24 cellular contexts compared by ENCODE assay signal in the genomic region with DNA sequence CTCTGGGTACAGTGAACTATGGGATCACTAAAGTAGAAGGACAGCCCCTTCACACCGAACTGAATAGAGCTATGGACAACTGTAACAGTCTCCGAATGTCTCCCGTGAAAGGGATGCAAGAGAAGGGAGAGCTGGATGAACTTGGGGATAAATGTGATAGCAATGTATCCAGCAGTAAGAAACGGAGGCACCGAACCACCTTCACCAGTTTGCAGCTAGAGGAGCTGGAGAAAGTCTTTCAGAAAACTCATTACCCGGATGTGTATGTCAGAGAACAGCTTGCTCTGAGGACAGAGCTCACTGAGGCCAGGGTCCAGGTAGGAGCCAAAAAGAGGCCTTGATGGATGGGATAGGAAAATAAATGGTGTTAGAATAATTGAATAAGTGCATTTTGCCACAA. TPM values are rescaled to one million over a fixed set of nuclear protein-coding genes. Genes with fewer than 3 reads are reported as not detected.
DNase-seq lines count a peak whose midpoint lies in the region; ATAC-seq and TF ChIP-seq lines count a peak whose summit lies in the region.
"Had no signal": no experiment of that assay in that cellular context is flagged by ENCODE, and none has a peak within 500 bp of the region (broad histone marks: within the 10 kb centered on the region; RNA-seq: fewer than 3 reads in every experiment).

No MANE protein-coding gene starts in this region.

- no peak for TF ChIP-seq CTCF in type B pancreatic cell (conservative IDR thresholded peaks at IDR 0.05)
- TF ChIP-seq CTCF in natural killer cell (IDR thresholded peaks at IDR 0.05), result no peak

- no peak overlapping the region for H3K27ac Mint-ChIP-seq in type B pancreatic cell
- H3K27ac Mint-ChIP-seq in natural killer cell, result no peak overlapping the region
- H3K27ac Mint-ChIP-seq: CD4-positive, alpha-beta memory T cell had no signal

- no peaks in the 10 kb centered on the region for H3K9me3 Mint-ChIP-seq in type B pancreatic cell
- peaks cover 2% of the 10 kb centered on the region in 2 donors for H3K9me3 Mint-ChIP-seq in natural killer cell

- H3K36me3 Mint-ChIP-seq in type B pancreatic cell (peaks cover 6% of the 10 kb centered on the region), natural killer cell (no peaks in the 10 kb centered on the region)
- H3K36me3 Mint-ChIP-seq: CD4-positive, alpha-beta memory T cell had no signal

- ATAC-seq in HG02588 (IDR thresholded peaks at IDR 0.05; ENCODE audit: unreplicated experiment) (no peak), HG03280 (IDR thresholded peaks at IDR 0.05; ENCODE audit: unreplicated experiment) (no peak), natural killer cell (no peak)
- ATAC-seq: GM12878 had no signal

- H3K27me3 Mint-ChIP-seq in type B pancreatic cell, result peaks cover 43% of the 10 kb centered on the region
- H3K27me3 Mint-ChIP-seq in natural killer cell (ENCODE audit: low read depth in 2 of 2), result peaks cover 30 to 32% of the 10 kb centered on the region in 2 donors

- H3K4me3 Mint-ChIP-seq in type B pancreatic cell (peak overlapping the region; percentile 28), natural killer cell (no peak overlapping the region)
- H3K4me3 Mint-ChIP-seq: CD4-positive, alpha-beta memory T cell had no signal

- intact Hi-C loops in natural killer cell (cut with micrococcal nuclease), result no loop called here

- H3K4me1 Mint-ChIP-seq in type B pancreatic cell (ENCODE audit: unreplicated experiment) (peaks cover 10% of the 10 kb centered on the region), natural killer cell (peaks cover 0 to 11% of the 10 kb centered on the region in 2 donors)

- DNase-seq in NCI-H82 (lab: John Stamatoyannopoulos, UW), result peak; percentile 36
- no peak for DNase-seq in NCI-H82 treated with DMSO at 0.1 percent for 48 hours (lab: John Stamatoyannopoulos, UW; ENCODE audit: unreplicated experiment)
- peak; percentile 45 for DNase-seq in RPMI7951 (ENCODE audit: low read depth)
- DNase-seq in UCSD-AML1 (lab: John Stamatoyannopoulos, UW; ENCODE audit: unreplicated experiment), result peak; percentile 3
- DNase-seq in type B pancreatic cell (ENCODE audit: extremely low spot score, unreplicated experiment), result no peak
- DNase-seq in natural killer cell, result no peak
- DNase-seq: 8988T; BE2C; Calu3; CD4-positive, alpha-beta memory T cell; DMS53; EL; GOT3; IMR-90; NCI-H1417 treated with DMSO at 0.1 percent for 48 hours; NCI-H2029; NCI-H2171 treated with DMSO at 0.1 percent for 48 hours; NCI-H774; PC-9; SK-N-SH had no signal

RNA-seq across cellular contexts. Expression of a gene that starts 3.5 kb away (rescaled TPM):
- total RNA-seq in RPMI7951 (2014; rRNA removed; shearing (Covaris generic)), result 13.4 and 18.6 TPM in 2 replicates
- 2.4 and 7.0 TPM in 2 replicates for total RNA-seq in type B pancreatic cell (ENCODE audit: low replicate concordance)
- not detected for total RNA-seq in natural killer cell
- total RNA-seq: CD4-positive, alpha-beta memory T cell; GM12878; IMR-90; M059J; PC-9 had no signal

Comparison
In these comparisons a context has a peak if more than half of its experiments do, and no peak if none do; other contexts are left out.
1. DNase-seq: peak in NCI-H82 (single experiment), RPMI7951 (single experiment) and UCSD-AML1 (single experiment); none in NCI-H82 treated with DMSO at 0.1 percent for 48 hours (single experiment), type B pancreatic cell (single experiment) and natural killer cell (single experiment).